ENCODE assay signal across 1 cellular context in the genomic region with DNA sequence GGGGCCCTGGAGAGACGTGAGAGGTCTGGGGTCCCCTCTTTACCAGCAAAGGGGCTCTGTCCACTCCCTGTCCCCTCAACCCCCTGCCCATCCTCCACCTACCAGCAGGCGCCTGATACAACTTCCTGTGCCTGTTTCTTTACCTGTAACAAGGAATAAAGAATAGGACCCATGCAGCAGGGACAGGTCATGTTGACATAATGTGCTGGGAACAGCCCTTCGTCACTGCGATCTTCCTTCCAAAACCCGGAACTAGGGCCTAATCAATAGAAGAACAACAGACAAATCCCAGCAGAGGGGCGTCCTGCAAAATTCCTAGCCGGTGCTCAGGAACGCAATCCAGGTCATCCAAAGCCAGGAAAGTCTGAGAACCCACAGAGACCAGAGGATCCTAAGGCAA.
TF ChIP-seq lines count a peak whose summit lies in the region.

No MANE protein-coding gene starts in this region.

TF ChIP-seq in liver, 16 proteins besides CTCF, POLR2A, EP300 and RAD21 (continued from another document):
- TF ChIP-seq, protein P1, sequence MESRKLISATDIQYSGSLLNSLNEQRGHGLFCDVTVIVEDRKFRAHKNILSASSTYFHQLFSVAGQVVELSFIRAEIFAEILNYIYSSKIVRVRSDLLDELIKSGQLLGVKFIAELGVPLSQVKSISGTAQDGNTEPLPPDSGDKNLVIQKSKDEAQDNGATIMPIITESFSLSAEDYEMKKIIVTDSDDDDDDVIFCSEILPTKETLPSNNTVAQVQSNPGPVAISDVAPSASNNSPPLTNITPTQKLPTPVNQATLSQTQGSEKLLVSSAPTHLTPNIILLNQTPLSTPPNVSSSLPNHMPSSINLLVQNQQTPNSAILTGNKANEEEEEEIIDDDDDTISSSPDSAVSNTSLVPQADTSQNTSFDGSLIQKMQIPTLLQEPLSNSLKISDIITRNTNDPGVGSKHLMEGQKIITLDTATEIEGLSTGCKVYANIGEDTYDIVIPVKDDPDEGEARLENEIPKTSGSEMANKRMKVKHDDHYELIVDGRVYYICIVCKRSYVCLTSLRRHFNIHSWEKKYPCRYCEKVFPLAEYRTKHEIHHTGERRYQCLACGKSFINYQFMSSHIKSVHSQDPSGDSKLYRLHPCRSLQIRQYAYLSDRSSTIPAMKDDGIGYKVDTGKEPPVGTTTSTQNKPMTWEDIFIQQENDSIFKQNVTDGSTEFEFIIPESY (IDR thresholded peaks at IDR 0.05), result peak; percentile 39
- TF ChIP-seq FOXA2 (IDR thresholded peaks at IDR 0.05) (peak; percentile 94), SP1 (IDR thresholded peaks at IDR 0.05) (peak; percentile 70)
